28 cellular contexts compared by ENCODE assay signal in genomic region chr5:167414611-167415010, GRCh38.
"Had no signal": no experiment of that assay in that cellular context is flagged by ENCODE, and none has a peak within 500 bp of the region (broad histone marks: within the 10 kb centered on the region; RNA-seq: fewer than 3 reads in every experiment).

No MANE protein-coding gene starts in this region.

- ATAC-seq: effector memory CD8-positive, alpha-beta T cell; esophagus mucosa; foreskin keratinocyte; gastrocnemius medialis; gastroesophageal sphincter; heart left ventricle; heart right ventricle had no signal

- FAIRE-seq: endometrium, endothelial cell of umbilical vein, frontal cortex had no signal

- H3K4me3 ChIP-seq: colonic mucosa, coronary artery, dorsolateral prefrontal cortex, esophagus muscularis mucosa, esophagus squamous epithelium, gastrocnemius medialis, gastroesophageal sphincter, heart left ventricle, heart right ventricle had no signal

- H3K27ac Mint-ChIP-seq: dendritic cell treated with granulocyte-macrophage colony-stimulating factor and Interleukin-4, amounts not matched to agents 40 ng/mL and 50 ng/mL, for 4 days; effector memory CD8-positive, alpha-beta T cell; endodermal cell had no signal

- DNase-seq: colonic mucosa; cortex of kidney; dermis blood vessel endothelial cell; dorsolateral prefrontal cortex; effector CD4-positive, alpha-beta T cell; effector CD8-positive, alpha-beta T cell; effector memory CD4-positive, alpha-beta T cell; effector memory CD8-positive, alpha-beta T cell; endodermal cell; erythroblast; esophagus squamous epithelium; foreskin fibroblast; foreskin keratinocyte; foreskin melanocyte; gastrocnemius medialis; glutamatergic neuron; head of caudate nucleus; heart left ventricle; heart right ventricle had no signal

- H3K4me1 ChIP-seq: colonic mucosa, esophagus muscularis mucosa, esophagus squamous epithelium, foreskin keratinocyte, gastrocnemius medialis, gastroesophageal sphincter had no signal

- H3K27me3 Mint-ChIP-seq: dendritic cell treated with granulocyte-macrophage colony-stimulating factor and Interleukin-4, amounts not matched to agents 40 ng/mL and 50 ng/mL, for 4 days; effector memory CD8-positive, alpha-beta T cell had no signal

- H3K27ac ChIP-seq: colonic mucosa, coronary artery, dorsolateral prefrontal cortex, epithelial cell of prostate, esophagus muscularis mucosa, esophagus squamous epithelium, foreskin keratinocyte, gastrocnemius medialis, gastroesophageal sphincter, heart left ventricle, heart right ventricle had no signal

- H3K9me3 ChIP-seq: colonic mucosa, esophagus muscularis mucosa, esophagus squamous epithelium, gastrocnemius medialis, gastroesophageal sphincter, heart left ventricle, heart right ventricle had no signal

- H3K4me3 Mint-ChIP-seq: dendritic cell treated with granulocyte-macrophage colony-stimulating factor and Interleukin-4, amounts not matched to agents 40 ng/mL and 50 ng/mL, for 4 days; effector memory CD8-positive, alpha-beta T cell; endodermal cell had no signal

- H3K36me3 ChIP-seq: colonic mucosa, esophagus muscularis mucosa, esophagus squamous epithelium, gastrocnemius medialis, gastroesophageal sphincter, heart left ventricle, heart right ventricle had no signal

- H3K9me3 Mint-ChIP-seq: dendritic cell treated with granulocyte-macrophage colony-stimulating factor and Interleukin-4, amounts not matched to agents 40 ng/mL and 50 ng/mL, for 4 days; endodermal cell had no signal

- H3K27me3 ChIP-seq: colonic mucosa, dorsolateral prefrontal cortex, esophagus muscularis mucosa, esophagus squamous epithelium, gastrocnemius medialis, gastroesophageal sphincter, heart left ventricle, heart right ventricle had no signal
